In the genomic region with DNA sequence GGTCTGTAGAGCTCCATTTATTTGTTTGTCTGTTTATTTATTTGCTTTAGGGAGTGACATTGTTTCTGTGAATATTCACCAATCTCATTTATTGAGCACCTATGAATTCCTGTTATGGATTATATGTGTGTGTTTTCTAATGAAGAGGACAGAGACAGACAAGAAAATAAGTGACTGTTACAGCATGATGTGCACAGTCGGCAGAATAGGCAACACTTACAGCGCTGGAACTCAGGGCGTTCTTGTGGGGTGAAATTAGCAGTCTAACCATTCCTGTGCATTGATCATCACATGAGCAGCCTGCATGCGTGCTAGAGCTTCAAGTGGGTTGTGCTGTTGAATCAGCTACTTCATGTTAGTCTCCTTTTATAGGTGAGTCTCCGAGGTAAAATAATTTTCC, we compare ENCODE assay signal across 28 cellular contexts.
"Had no signal": no experiment of that assay in that cellular context is flagged by ENCODE, and none has a peak within 500 bp of the region (broad histone marks: within the 10 kb centered on the region; RNA-seq: fewer than 3 reads in every experiment).

No MANE protein-coding gene starts in this region.

- ATAC-seq: effector memory CD8-positive, alpha-beta T cell; esophagus mucosa; foreskin keratinocyte; gastrocnemius medialis; gastroesophageal sphincter; heart left ventricle; heart right ventricle had no signal

- DNase-seq: colonic mucosa; cortex of kidney; dermis blood vessel endothelial cell; dorsolateral prefrontal cortex; effector CD4-positive, alpha-beta T cell; effector CD8-positive, alpha-beta T cell; effector memory CD4-positive, alpha-beta T cell; effector memory CD8-positive, alpha-beta T cell; endodermal cell; erythroblast; esophagus squamous epithelium; foreskin fibroblast; foreskin keratinocyte; foreskin melanocyte; gastrocnemius medialis; glutamatergic neuron; head of caudate nucleus; heart left ventricle; heart right ventricle had no signal

- H3K4me1 ChIP-seq: colonic mucosa, esophagus muscularis mucosa, esophagus squamous epithelium, foreskin keratinocyte, gastrocnemius medialis, gastroesophageal sphincter, heart left ventricle, heart right ventricle had no signal

- H3K4me2 ChIP-seq: hepatocyte had no signal

- H2AFZ ChIP-seq: hepatocyte had no signal

- H3K4me3 ChIP-seq: colonic mucosa, coronary artery, dorsolateral prefrontal cortex, esophagus muscularis mucosa, esophagus squamous epithelium, gastrocnemius medialis, gastroesophageal sphincter, heart left ventricle, heart right ventricle, hepatocyte had no signal

- H3K27ac ChIP-seq: colonic mucosa, coronary artery, dorsolateral prefrontal cortex, epithelial cell of prostate, esophagus muscularis mucosa, esophagus squamous epithelium, foreskin keratinocyte, gastrocnemius medialis, gastroesophageal sphincter, heart left ventricle, heart right ventricle, hepatocyte had no signal

- FAIRE-seq: endometrium, endothelial cell of umbilical vein, frontal cortex had no signal

- H3K79me2 ChIP-seq: hepatocyte had no signal

- H3K9me3 ChIP-seq: colonic mucosa, esophagus muscularis mucosa, esophagus squamous epithelium, gastrocnemius medialis, gastroesophageal sphincter, heart left ventricle, heart right ventricle had no signal

- H3K27me3 ChIP-seq: colonic mucosa, foreskin keratinocyte, heart left ventricle, heart right ventricle had no signal

- H3K36me3 ChIP-seq: colonic mucosa, esophagus muscularis mucosa, esophagus squamous epithelium, gastrocnemius medialis, gastroesophageal sphincter, heart left ventricle, heart right ventricle had no signal
